ENCODE assay signal across 30 cellular contexts in genomic region chr17:45666641-45667040, GRCh38.
"Had no signal": no experiment of that assay in that cellular context is flagged by ENCODE, and none has a peak within 500 bp of the region (broad histone marks: within the 10 kb centered on the region; RNA-seq: fewer than 3 reads in every experiment).

No MANE protein-coding gene starts in this region.

- H3K4me3 Mint-ChIP-seq: activated B cell treated with CpG ODN at 0.5 μM for 24 hours; activated CD8-positive, alpha-beta T cell treated with anti-CD3 and anti-CD28 coated beads for 36 hours; activated naive CD4-positive, alpha-beta T cell treated with anti-CD3 and anti-CD28 coated beads, Interleukin-2, amount 10 ng/mL, durations not matched to agents 7 days and 5 days; activated naive CD8-positive, alpha-beta T cell treated with anti-CD3 and anti-CD28 coated beads, Interleukin-2, amount 10 ng/mL, durations not matched to agents 7 days and 5 days; activated T-cell treated with anti-CD3 and anti-CD28 coated beads, Interleukin-2, amount 50 U/mL, for 4 hours; activated T-helper 17 cell treated with anti-CD3 and anti-CD28 coated beads, Interleukin-2, amount 50 U/mL, for 72 hours; brain; dendritic cell treated with granulocyte-macrophage colony-stimulating factor and Interleukin-4, amounts not matched to agents 40 ng/mL and 50 ng/mL, for 4 days; endodermal cell had no signal

- H3K9me3 ChIP-seq: ascending aorta, breast epithelium had no signal

- H3K36me3 Mint-ChIP-seq: activated naive CD4-positive, alpha-beta T cell treated with anti-CD3 and anti-CD28 coated beads, Interleukin-2, amount 10 ng/mL, durations not matched to agents 7 days and 5 days; activated naive CD4-positive, alpha-beta T cell treated with anti-CD3 and anti-CD28 coated beads, Interleukin-2, amount 50 U/mL, for 72 hours; activated naive CD8-positive, alpha-beta T cell treated with anti-CD3 and anti-CD28 coated beads, Interleukin-2, amount 10 ng/mL, durations not matched to agents 7 days and 5 days had no signal

- H3K27me3 ChIP-seq: ascending aorta, breast epithelium, cardiac muscle cell had no signal

- H3K36me3 ChIP-seq: ascending aorta, breast epithelium, cardiac muscle cell had no signal

- ATAC-seq: activated CD4-positive, CD25-positive, alpha-beta regulatory T cell treated with anti-CD3 and anti-CD28 coated beads, Interleukin-2, amount 50 U/mL, for 24 hours; activated CD8-positive, alpha-beta T cell treated with anti-CD3 and anti-CD28 coated beads for 36 hours; activated naive CD4-positive, alpha-beta T cell treated with anti-CD3 and anti-CD28 coated beads, Interleukin-2, amount 50 U/mL, for 72 hours; activated T-cell treated with anti-CD3 and anti-CD28 coated beads, Interleukin-2, amount 50 U/mL, for 4 hours; activated T-helper 17 cell treated with anti-CD3 and anti-CD28 coated beads, Interleukin-2, amount 50 U/mL, for 72 hours; esophagus mucosa had no signal

- DNase-seq: activated B cell treated with CpG ODN at 0.5 μM for 24 hours; activated CD4-positive, alpha-beta T cell treated with anti-CD3 and anti-CD28 coated beads for 48 hours; activated CD4-positive, alpha-beta T cell treated with anti-CD3 and anti-CD28 coated beads, Interleukin-2, amount 50 U/mL, for 1 hour; activated CD4-positive, alpha-beta T cell treated with anti-CD3 and anti-CD28 coated beads, Interleukin-2, amount 50 U/mL, for 48 hours; activated CD8-positive, alpha-beta memory T cell treated with anti-CD3 and anti-CD28 coated beads for 24 hours; activated CD8-positive, alpha-beta T cell treated with anti-CD3 and anti-CD28 coated beads for 36 hours; activated gamma-delta T cell; activated naive CD4-positive, alpha-beta T cell; activated naive CD4-positive, alpha-beta T cell treated with anti-CD3 and anti-CD28 coated beads, Interleukin-2, amount 10 ng/mL, durations not matched to agents 7 days and 5 days; activated naive CD8-positive, alpha-beta T cell treated with anti-CD3 and anti-CD28 coated beads, Interleukin-2, amount 10 ng/mL, durations not matched to agents 7 days and 5 days; activated T-cell treated with anti-CD3 and anti-CD28 coated beads, Interleukin-2, amount 50 U/mL, for 4 hours; central memory CD4-positive, alpha-beta T cell; cerebellar nuclear complex; dorsolateral prefrontal cortex; effector memory CD4-positive, alpha-beta T cell; foreskin fibroblast; head of caudate nucleus; T-helper 2 cell had no signal

- H3K27ac Mint-ChIP-seq: activated B cell treated with CpG ODN at 0.5 μM for 24 hours; activated CD8-positive, alpha-beta T cell treated with anti-CD3 and anti-CD28 coated beads for 36 hours; activated naive CD4-positive, alpha-beta T cell treated with anti-CD3 and anti-CD28 coated beads, Interleukin-2, amount 10 ng/mL, durations not matched to agents 7 days and 5 days; activated naive CD4-positive, alpha-beta T cell treated with anti-CD3 and anti-CD28 coated beads, Interleukin-2, amount 50 U/mL, for 72 hours; activated naive CD8-positive, alpha-beta T cell treated with anti-CD3 and anti-CD28 coated beads, Interleukin-2, amount 10 ng/mL, durations not matched to agents 7 days and 5 days; activated T-helper 17 cell treated with anti-CD3 and anti-CD28 coated beads, Interleukin-2, amount 50 U/mL, for 72 hours; brain; dendritic cell treated with granulocyte-macrophage colony-stimulating factor and Interleukin-4, amounts not matched to agents 40 ng/mL and 50 ng/mL, for 4 days; endodermal cell had no signal

- H3K27ac ChIP-seq: ascending aorta, breast epithelium, cardiac muscle cell, coronary artery had no signal

- FAIRE-seq: frontal cortex had no signal

- H3K4me1 ChIP-seq: ascending aorta, breast epithelium had no signal

- H3K9me3 Mint-ChIP-seq: activated CD8-positive, alpha-beta T cell treated with anti-CD3 and anti-CD28 coated beads for 36 hours; activated naive CD4-positive, alpha-beta T cell treated with anti-CD3 and anti-CD28 coated beads, Interleukin-2, amount 10 ng/mL, durations not matched to agents 7 days and 5 days; activated naive CD4-positive, alpha-beta T cell treated with anti-CD3 and anti-CD28 coated beads, Interleukin-2, amount 50 U/mL, for 72 hours; activated naive CD8-positive, alpha-beta T cell treated with anti-CD3 and anti-CD28 coated beads, Interleukin-2, amount 10 ng/mL, durations not matched to agents 7 days and 5 days; activated T-helper 17 cell treated with anti-CD3 and anti-CD28 coated beads, Interleukin-2, amount 50 U/mL, for 72 hours; dendritic cell treated with granulocyte-macrophage colony-stimulating factor and Interleukin-4, amounts not matched to agents 40 ng/mL and 50 ng/mL, for 4 days; endodermal cell had no signal

- H3K4me3 ChIP-seq: ascending aorta, breast epithelium, cardiac muscle cell, coronary artery, dorsolateral prefrontal cortex had no signal

- H3K4me1 Mint-ChIP-seq: activated B cell treated with CpG ODN at 0.5 μM for 24 hours; activated naive CD4-positive, alpha-beta T cell treated with anti-CD3 and anti-CD28 coated beads, Interleukin-2, amount 10 ng/mL, durations not matched to agents 7 days and 5 days; activated naive CD8-positive, alpha-beta T cell treated with anti-CD3 and anti-CD28 coated beads, Interleukin-2, amount 10 ng/mL, durations not matched to agents 7 days and 5 days; activated T-helper 17 cell treated with anti-CD3 and anti-CD28 coated beads, Interleukin-2, amount 50 U/mL, for 72 hours; brain; endodermal cell had no signal
